In genomic region chr10:8511026-8511425, GRCh38 we compare ENCODE assay signal across 28 cellular contexts.
"Had no signal": no experiment of that assay in that cellular context is flagged by ENCODE, and none has a peak within 500 bp of the region (broad histone marks: within the 10 kb centered on the region; RNA-seq: fewer than 3 reads in every experiment).

No MANE protein-coding gene starts in this region.

- H3K4me1 Mint-ChIP-seq: activated CD4-positive, alpha-beta T cell treated with anti-CD3 and anti-CD28 coated beads, Interleukin-2, amount 10 ng/mL, durations not matched to agents 24 days and 14 days had no signal

- H3K9me3 Mint-ChIP-seq: activated CD4-positive, alpha-beta T cell treated with anti-CD3 and anti-CD28 coated beads, Interleukin-2, amount 10 ng/mL, durations not matched to agents 24 days and 14 days; activated CD8-positive, alpha-beta T cell treated with anti-CD3 and anti-CD28 coated beads for 36 hours; activated naive CD4-positive, alpha-beta T cell treated with anti-CD3 and anti-CD28 coated beads for 36 hours; activated naive CD4-positive, alpha-beta T cell treated with anti-CD3 and anti-CD28 coated beads, Interleukin-2, amount 50 U/mL, for 72 hours; activated T-helper 1 cell treated with anti-CD3 and anti-CD28 coated beads, Interleukin-12 subunit alpha, Interleukin-12 subunit beta, Interleukin-2, Interleukin-4 antibody, amounts not matched to agents 30 ng/mL and 10 ng/mL and 1 ng/mL, durations not matched to agents 14 hours and 24 hours and 36 hours had no signal

- ATAC-seq: activated CD8-positive, alpha-beta T cell treated with anti-CD3 and anti-CD28 coated beads for 36 hours; activated naive CD4-positive, alpha-beta T cell treated with anti-CD3 and anti-CD28 coated beads, Interleukin-2, amount 50 U/mL, for 72 hours had no signal

- H3K4me3 ChIP-seq: adrenal gland had no signal

- H3K4me3 Mint-ChIP-seq: activated CD4-positive, alpha-beta T cell treated with anti-CD3 and anti-CD28 coated beads, Interleukin-2, amount 10 ng/mL, durations not matched to agents 24 days and 14 days; activated CD8-positive, alpha-beta T cell treated with anti-CD3 and anti-CD28 coated beads for 36 hours; activated naive CD4-positive, alpha-beta T cell treated with anti-CD3 and anti-CD28 coated beads for 36 hours; activated T-helper 1 cell treated with anti-CD3 and anti-CD28 coated beads, Interleukin-12 subunit alpha, Interleukin-12 subunit beta, Interleukin-2, Interleukin-4 antibody, amounts not matched to agents 30 ng/mL and 10 ng/mL and 1 ng/mL, durations not matched to agents 14 hours and 24 hours and 36 hours; brain had no signal

- H3K27ac Mint-ChIP-seq: activated CD4-positive, alpha-beta T cell treated with anti-CD3 and anti-CD28 coated beads, Interleukin-2, amount 10 ng/mL, durations not matched to agents 24 days and 14 days; activated CD8-positive, alpha-beta T cell treated with anti-CD3 and anti-CD28 coated beads for 36 hours; activated naive CD4-positive, alpha-beta T cell treated with anti-CD3 and anti-CD28 coated beads for 36 hours; activated naive CD4-positive, alpha-beta T cell treated with anti-CD3 and anti-CD28 coated beads, Interleukin-2, amount 50 U/mL, for 72 hours; activated T-helper 1 cell treated with anti-CD3 and anti-CD28 coated beads, Interleukin-12 subunit alpha, Interleukin-12 subunit beta, Interleukin-2, Interleukin-4 antibody, amounts not matched to agents 30 ng/mL and 10 ng/mL and 1 ng/mL, durations not matched to agents 14 hours and 24 hours and 36 hours; brain had no signal

- H3K4me1 ChIP-seq: adrenal gland had no signal

- H3K27ac ChIP-seq: adrenal gland, WERI-Rb-1 had no signal

- H3K9me3 ChIP-seq: adrenal gland had no signal

- H3K27me3 ChIP-seq: adrenal gland had no signal

- FAIRE-seq: bronchial epithelial cell had no signal

- H3K36me3 ChIP-seq: adrenal gland, WERI-Rb-1 had no signal

- H3K36me3 Mint-ChIP-seq: activated naive CD4-positive, alpha-beta T cell treated with anti-CD3 and anti-CD28 coated beads, Interleukin-2, amount 50 U/mL, for 72 hours; brain had no signal

- DNase-seq: activated CD4-positive, alpha-beta T cell treated with anti-CD3 and anti-CD28 coated beads, Interleukin-2, amount 10 ng/mL, durations not matched to agents 24 days and 14 days; activated CD4-positive, alpha-beta T cell treated with anti-CD3 and anti-CD28 coated beads, Interleukin-2, amount 50 U/mL, for 4 hours; activated CD8-positive, alpha-beta T cell treated with anti-CD3 and anti-CD28 coated beads for 36 hours; activated gamma-delta T cell treated with Interleukin-2 at 50 U/mL for 16 hours; activated naive CD4-positive, alpha-beta T cell treated with anti-CD3 and anti-CD28 coated beads for 36 hours; activated T-cell treated with anti-CD3 and anti-CD28 coated beads, Interleukin-2, amount 50 U/mL, for 1 hour; adrenal gland; caudate nucleus; NCI-H1092 treated with DMSO at 0.1 percent for 48 hours; NCI-H1417; NCI-H146; NCI-H187; NCI-H2081; NCI-H2171 treated with DMSO at 0.1 percent for 48 hours; NCI-H226; NCI-H446 treated with DMSO at 0.1 percent for 48 hours; NCI-H69; OCI-M1; Right ventricle myocardium superior; SW 1271; T-helper 1 cell; T-helper 2 cell; T-helper 9 cell; WERI-Rb-1 had no signal
